22 cellular contexts compared by ENCODE assay signal in the genomic region with DNA sequence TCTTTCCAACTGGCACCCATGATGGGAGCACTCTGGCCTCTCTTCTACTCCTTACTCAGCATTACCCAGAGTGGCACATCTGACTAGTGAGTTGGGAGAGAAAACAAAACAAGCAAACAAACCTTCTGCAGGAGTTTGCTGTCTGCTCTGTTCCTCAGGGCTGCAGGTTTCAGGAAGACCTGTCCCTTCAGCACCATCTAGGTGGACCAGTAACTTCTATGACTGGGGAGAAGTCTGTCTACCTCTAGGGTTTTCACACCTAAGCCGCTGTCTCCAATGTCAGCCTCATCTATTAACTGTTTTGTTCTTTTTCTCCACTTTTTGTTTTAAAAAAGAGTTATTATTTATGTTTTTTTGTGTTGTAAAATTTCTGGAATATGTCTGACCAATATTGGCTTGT. TPM values are rescaled to one million over a fixed set of nuclear protein-coding genes. Genes with fewer than 3 reads are reported as not detected.
DNase-seq lines count a peak whose midpoint lies in the region; ATAC-seq and TF ChIP-seq lines count a peak whose summit lies in the region.
"Had no signal": no experiment of that assay in that cellular context is flagged by ENCODE, and none has a peak within 500 bp of the region (broad histone marks: within the 10 kb centered on the region; RNA-seq: fewer than 3 reads in every experiment).

No MANE protein-coding gene starts in this region.

- TF ChIP-seq RAD21 in liver (IDR thresholded peaks at IDR 0.05) = no peak

- H3K36me3 ChIP-seq in liver (ENCODE audit: control insufficient read depth in 4 of 4, insufficient read depth in 3 of 4, low read depth in 1 of 4, low read length in 3 of 4) = no peaks in the 10 kb centered on the region
- no peaks in the 10 kb centered on the region for H3K36me3 ChIP-seq in right lobe of liver
- H3K36me3 ChIP-seq in mammary epithelial cell (ENCODE audit: insufficient read depth, low read length) = no peaks in the 10 kb centered on the region
- H3K36me3 ChIP-seq in aorta (ENCODE audit: control insufficient read depth in 1 of 2, insufficient read depth in 2 of 2, low read length in 1 of 2) = no peaks in the 10 kb centered on the region
- H3K36me3 ChIP-seq: MG63 had no signal

- in situ Hi-C loops in mammary epithelial cell (cut with MboI; ENCODE audit: low sequenced_read_pairs in 2 of 2) = no loop called here

- ATAC-seq in right lobe of liver (no peak), GM18873 (IDR thresholded peaks at IDR 0.05; ENCODE audit: low FRiP score, unreplicated experiment) (no peak), aorta (ENCODE audit: low FRiP score) (no peak)
- ATAC-seq: CD8-positive, alpha-beta T cell had no signal

- H3K4me1 ChIP-seq in liver (ENCODE audit: control insufficient read depth in 4 of 4, insufficient read depth in 4 of 4, low read length in 3 of 4) = no peaks in the 10 kb centered on the region
- H3K4me1 ChIP-seq in right lobe of liver = no peaks in the 10 kb centered on the region
- H3K4me1 ChIP-seq in mammary epithelial cell (ENCODE audit: insufficient read depth, low read length) = no peaks in the 10 kb centered on the region
- no peaks in the 10 kb centered on the region for H3K4me1 ChIP-seq in aorta (ENCODE audit: control insufficient read depth in 1 of 2, insufficient read depth in 2 of 2, low read length in 2 of 2)

- BruUV-seq in mammary epithelial cell (replicated peaks; lab: Mats Ljungman, UMichigan) = no TSS peak

- DNase-seq in right lobe of liver (no peak), mammary epithelial cell (peak; percentile 0), iPS-NIHi7 (ENCODE audit: extremely low spot score) (peak; percentile 56), T1000 (lab: John Stamatoyannopoulos, UW) (no peak), aorta (no peak)
- DNase-seq: 8988T; AML-193; C1 segment of cervical spinal cord; CD8-positive, alpha-beta T cell; Kasumi-1; MG63; NCI-H1417; NCI-H1694 treated with DMSO at 0.1 percent for 48 hours; NCI-H2081 treated with DMSO at 0.1 percent for 48 hours; NCI-H446 treated with DMSO at 0.1 percent for 48 hours; NCI-H526 treated with DMSO at 0.1 percent for 48 hours; RPMI8226; SHP77 treated with DMSO at 0.1 percent for 48 hours had no signal

- H3K4me3 ChIP-seq in liver (ENCODE audit: low read depth in 1 of 3, low read length in 3 of 3) (no peak overlapping the region), right lobe of liver (no peak overlapping the region), mammary epithelial cell (replicated peaks in 1 of 3; ENCODE audit: insufficient read depth in 1 of 3, low read depth in 2 of 3, low read length in 3 of 3) (no peak overlapping the region), aorta (ENCODE audit: low read length in 2 of 2) (no peak overlapping the region)
- H3K4me3 ChIP-seq: MG63, SK-N-MC had no signal

- H2AFZ ChIP-seq in mammary epithelial cell (ENCODE audit: low read depth, low read length) = no peak overlapping the region

- no peaks in the 10 kb centered on the region for H4K20me1 ChIP-seq in mammary epithelial cell (ENCODE audit: insufficient read depth, low read length)

- intact Hi-C loops in right lobe of liver (cut with DNase I) (no loop called here), mammary epithelial cell (cut with micrococcal nuclease) (no loop called here), aorta (cut with DNase I) (no loop called here)

- CTCF ChIA-PET in mammary epithelial cell (lab: Charles Lee; ENCODE audit: low non-redundant PET) = no interaction called here

- dilution Hi-C loops in mammary epithelial cell (cut with HindIII; ENCODE audit: low sequenced_read_pairs) = no loop called here

- TF ChIP-seq POLR2A in right lobe of liver (IDR thresholded peaks at IDR 0.05) = no peak

- no peaks in the 10 kb centered on the region for H3K79me2 ChIP-seq in mammary epithelial cell (ENCODE audit: insufficient read depth, low read length)

- 92% methylated on average over 1 of the region's 1 CpG for WGBS in liver
- 100% methylated on average over 1 of the region's 1 CpG for WGBS in right lobe of liver (ENCODE audit: insufficient coverage, low coverage, low lambda C conversion rate, missing lambda C conversion rate)
- 53% methylated on average over 1 of the region's 1 CpG for WGBS in mammary epithelial cell (ENCODE audit: low coverage, missing lambda C conversion rate)
- WGBS in aorta, 2 donors = 95 to 100% methylated on average over 1 of the region's 1 CpG

- H3K9me3 ChIP-seq in liver (ENCODE audit: control insufficient read depth in 4 of 4, low read length in 3 of 4) = no peaks in the 10 kb centered on the region
- no peaks in the 10 kb centered on the region for H3K9me3 ChIP-seq in right lobe of liver
- H3K9me3 ChIP-seq in mammary epithelial cell (replicated peaks; ENCODE audit: insufficient read depth, low read length) = no peaks in the 10 kb centered on the region
- H3K9me3 ChIP-seq in aorta (ENCODE audit: control insufficient read depth, low read length) = no peaks in the 10 kb centered on the region
- H3K9me3 ChIP-seq: MG63 had no signal

- no peak overlapping the region for H3K27ac ChIP-seq in liver (ENCODE audit: low read depth in 1 of 2, low read length in 2 of 2)
- H3K27ac ChIP-seq in right lobe of liver = no peak overlapping the region
- no peak overlapping the region for H3K27ac ChIP-seq in mammary epithelial cell (ENCODE audit: insufficient read depth, low read depth, low read length)
- no peak overlapping the region for H3K27ac ChIP-seq in aorta (ENCODE audit: low read depth in 1 of 2, low read length in 2 of 2)
- H3K27ac ChIP-seq: SK-N-MC had no signal

- H3K9ac ChIP-seq in liver (ENCODE audit: low read depth in 1 of 2, low read length in 2 of 2) = no peak overlapping the region
- H3K9ac ChIP-seq in mammary epithelial cell (ENCODE audit: insufficient read depth, low read length) = no peak overlapping the region

- TF ChIP-seq CTCF in liver (IDR thresholded peaks at IDR 0.05; ENCODE audit: low read depth, low read length, missing input control) = no peak
- TF ChIP-seq CTCF in right lobe of liver (IDR thresholded peaks at IDR 0.05) = no peak
- TF ChIP-seq CTCF in mammary epithelial cell (conservative IDR thresholded peaks at IDR 0.05 in 1 of 2, IDR thresholded peaks at IDR 0.05 in 1 of 2; ENCODE audit: extremely low read depth in 1 of 2, insufficient read depth in 1 of 2, low read depth in 1 of 2, low read length in 2 of 2) = no peak

- H3K4me2 ChIP-seq in mammary epithelial cell (ENCODE audit: insufficient read depth, low read depth, low read length) = no peak overlapping the region

- H3K27me3 ChIP-seq in liver (ENCODE audit: control insufficient read depth in 4 of 4, insufficient read depth in 4 of 4, low read length in 3 of 4) = no peaks in the 10 kb centered on the region
- H3K27me3 ChIP-seq in right lobe of liver = no peaks in the 10 kb centered on the region
- H3K27me3 ChIP-seq in mammary epithelial cell (ENCODE audit: insufficient read depth, low read length) = peaks cover 2% of the 10 kb centered on the region
- no peaks in the 10 kb centered on the region for H3K27me3 ChIP-seq in aorta (ENCODE audit: control insufficient read depth in 1 of 2, insufficient read depth in 2 of 2, low read length in 1 of 2)
- H3K27me3 ChIP-seq: MG63 had no signal

TF ChIP-seq in liver, 16 proteins besides CTCF, POLR2A, EP300 and RAD21:
- TF ChIP-seq, protein P1, sequence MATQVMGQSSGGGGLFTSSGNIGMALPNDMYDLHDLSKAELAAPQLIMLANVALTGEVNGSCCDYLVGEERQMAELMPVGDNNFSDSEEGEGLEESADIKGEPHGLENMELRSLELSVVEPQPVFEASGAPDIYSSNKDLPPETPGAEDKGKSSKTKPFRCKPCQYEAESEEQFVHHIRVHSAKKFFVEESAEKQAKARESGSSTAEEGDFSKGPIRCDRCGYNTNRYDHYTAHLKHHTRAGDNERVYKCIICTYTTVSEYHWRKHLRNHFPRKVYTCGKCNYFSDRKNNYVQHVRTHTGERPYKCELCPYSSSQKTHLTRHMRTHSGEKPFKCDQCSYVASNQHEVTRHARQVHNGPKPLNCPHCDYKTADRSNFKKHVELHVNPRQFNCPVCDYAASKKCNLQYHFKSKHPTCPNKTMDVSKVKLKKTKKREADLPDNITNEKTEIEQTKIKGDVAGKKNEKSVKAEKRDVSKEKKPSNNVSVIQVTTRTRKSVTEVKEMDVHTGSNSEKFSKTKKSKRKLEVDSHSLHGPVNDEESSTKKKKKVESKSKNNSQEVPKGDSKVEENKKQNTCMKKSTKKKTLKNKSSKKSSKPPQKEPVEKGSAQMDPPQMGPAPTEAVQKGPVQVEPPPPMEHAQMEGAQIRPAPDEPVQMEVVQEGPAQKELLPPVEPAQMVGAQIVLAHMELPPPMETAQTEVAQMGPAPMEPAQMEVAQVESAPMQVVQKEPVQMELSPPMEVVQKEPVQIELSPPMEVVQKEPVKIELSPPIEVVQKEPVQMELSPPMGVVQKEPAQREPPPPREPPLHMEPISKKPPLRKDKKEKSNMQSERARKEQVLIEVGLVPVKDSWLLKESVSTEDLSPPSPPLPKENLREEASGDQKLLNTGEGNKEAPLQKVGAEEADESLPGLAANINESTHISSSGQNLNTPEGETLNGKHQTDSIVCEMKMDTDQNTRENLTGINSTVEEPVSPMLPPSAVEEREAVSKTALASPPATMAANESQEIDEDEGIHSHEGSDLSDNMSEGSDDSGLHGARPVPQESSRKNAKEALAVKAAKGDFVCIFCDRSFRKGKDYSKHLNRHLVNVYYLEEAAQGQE (IDR thresholded peaks at IDR 0.05) = peak; percentile 77
- TF ChIP-seq NR2F2 (IDR thresholded peaks at IDR 0.05) = no peak

RNA-seq across cellular contexts. Expression of a gene that starts 58.7 kb away (rescaled TPM):
- total RNA-seq in liver (1 to 10 TPM in 1 of 2 donors, under 1 TPM in 1; 0.84 to 1.8 TPM), right lobe of liver (1 to 10 TPM in 3 of 6 experiments, under 1 TPM in 3; 0.18 to 2.6 (median 0.99) TPM), mammary epithelial cell (not detected), aorta (10 to 100 TPM in 1 of 2 donors, 1 to 10 TPM in 1; 8.9 to 21.7 TPM)
- polyA plus RNA-seq in liver (1 to 10 TPM in 1 of 2 donors, under 1 TPM in 1; 0.72 to 4.6 TPM), mammary epithelial cell (not detected), aorta (not detected)
- not detected for polyA minus RNA-seq in mammary epithelial cell
- total RNA-seq: CD8-positive, alpha-beta T cell had no signal
- polyA plus RNA-seq: AG04450 had no signal

Comparison
In these comparisons a context has a peak if more than half of its experiments do, and no peak if none do; other contexts are left out.
1. DNase-seq: peak in mammary epithelial cell (single experiment) and iPS-NIHi7 (single experiment); none in right lobe of liver (0 of 3), T1000 (single experiment) and aorta (0 of 2).